Comparison of ENCODE assay signal across 17 cellular contexts in genomic region chr1:2445162-2445822, GRCh38. TPM values are rescaled to one million over a fixed set of nuclear protein-coding genes. Genes with fewer than 3 reads are reported as not detected.
A peak's percentile ranks its signal among the peaks of the same experiment; 100 is the strongest.
DNase-seq lines count a peak whose midpoint lies in the region; ATAC-seq and TF ChIP-seq lines count a peak whose summit lies in the region.
"Had no signal": no experiment of that assay in that cellular context is flagged by ENCODE, and none has a peak within 500 bp of the region (broad histone marks: within the 10 kb centered on the region; RNA-seq: fewer than 3 reads in every experiment).

No MANE protein-coding gene starts in this region.

- TF ChIP-seq CTCF in Panc1 (IDR thresholded peaks at IDR 0.05) (no peak), dorsolateral prefrontal cortex (IDR thresholded peaks at IDR 0.05 in 54 of 56, conservative IDR thresholded peaks at IDR 0.05 in 2 of 56; ENCODE audit: low read depth in 1 of 56, partially characterized antibody in 56 of 56) (no peak)

- intact Hi-C loops in Panc1 (cut with micrococcal nuclease; ENCODE audit: unreplicated experiment): no loop called here
- intact Hi-C loops in dorsolateral prefrontal cortex (cut with DNase I): loop anchor here in 1 of 2 donors (5.0 kb wide), 2 partner anchors 82 to 102 kb away; partner anchors contain the start of gene PANK4

- CTCF ChIA-PET in Panc1 (lab: Charles Lee): no interaction called here

- DNase-seq in Panc1 (ENCODE audit: low read depth, low spot score): no peak
- no peak for DNase-seq in dorsolateral prefrontal cortex
- peak; percentile 49 for DNase-seq in retina
- DNase-seq in cerebellar cortex (ENCODE audit: low spot score): no peak
- no peak for DNase-seq in SIG-M5 treated with dmso at 0.1 percent for 504 hours (lab: John Stamatoyannopoulos, UW; ENCODE audit: unreplicated experiment)
- DNase-seq: COR-L47, EL, HFFc6, NCI-H1105 treated with DMSO at 0.1 percent for 48 hours, NCI-H187, NCI-H2171, NCI-H446, SHP77 had no signal

- POLR2A ChIA-PET in Panc1 (lab: Charles Lee): no interaction called here

- H3K4me3 ChIP-seq in BLaER1: no peak overlapping the region
- peak overlapping the region; percentile 46 to 73; a peak in 3 of 4 replicates for H3K4me3 ChIP-seq in Panc1 (ENCODE audit: low read depth in 2 of 2, low read length in 2 of 2)
- peak overlapping the region in 27 of 59 donors; percentile 23 to 74 (median 65) for H3K4me3 ChIP-seq in dorsolateral prefrontal cortex

- BruUV-seq in Panc1 (replicated peaks; lab: Mats Ljungman, UMichigan): no TSS peak

- H3K27ac ChIP-seq in BLaER1: no peak overlapping the region
- peak overlapping the region; percentile 96 for H3K27ac ChIP-seq in Panc1 (ENCODE audit: low read length)
- peak overlapping the region; percentile 81 to 99 (median 96) for H3K27ac ChIP-seq in dorsolateral prefrontal cortex

- H3K4me1 ChIP-seq in BLaER1 (peaks cover 100% of the 10 kb centered on the region), Panc1 (ENCODE audit: control insufficient read depth, insufficient read depth, low read length) (peaks cover 75% of the 10 kb centered on the region)

- in situ Hi-C loops in Panc1 (cut with HindIII; ENCODE audit: low pct_unique_long_range_greater_than_20kb, low sequenced_read_pairs): no loop called here

- H4K20me1 ChIP-seq in BLaER1: peaks cover 25% of the 10 kb centered on the region

- H3K36me3 ChIP-seq in BLaER1: 0 out of 2 replicates have a peak, but pooled peaks cover 4% of the 10 kb centered on the region
- H3K36me3 ChIP-seq in Panc1 (ENCODE audit: control insufficient read depth, insufficient read depth, low read length): no peaks in the 10 kb centered on the region

- no peak overlapping the region for H3K9ac ChIP-seq in BLaER1

- H3K27me3 ChIP-seq in BLaER1 (peaks cover 46% of the 10 kb centered on the region), Panc1 (ENCODE audit: control insufficient read depth, insufficient read depth, low read length) (no peaks in the 10 kb centered on the region), dorsolateral prefrontal cortex (peaks cover 0 to 15% (median 0%) of the 10 kb centered on the region in 45 donors)

- ATAC-seq in Panc1 (no peak), HG03460 (IDR thresholded peaks at IDR 0.05; ENCODE audit: unreplicated experiment) (no peak)

- H3K9me3 ChIP-seq in BLaER1 (peaks cover 5% of the 10 kb centered on the region), Panc1 (ENCODE audit: control insufficient read depth, insufficient read depth, low read depth, low read length) (no peaks in the 10 kb centered on the region)

- peak overlapping the region; percentile 94 for H3K4me2 ChIP-seq in BLaER1

RNA-seq across cellular contexts. Expression of gene PLCH2, which starts 30.8 kb away (rescaled TPM):
- total RNA-seq in Panc1 (2021; ENCODE audit: unreplicated experiment) (41.2 TPM), dorsolateral prefrontal cortex (10 to 100 TPM; 15.5 to 43.3 (median 25.0) TPM)
- 69.7 TPM for polyA plus RNA-seq in Panc1 (2012; ENCODE audit: insufficient read length)
- total RNA-seq: A673, LHCN-M2 had no signal

RNA-seq across cellular contexts. Expression of gene PEX10, which starts 32.9 kb away (rescaled TPM):
- total RNA-seq in Panc1 (2021; ENCODE audit: unreplicated experiment): 49.8 TPM
- polyA plus RNA-seq in Panc1 (2012; ENCODE audit: insufficient read length): 69.0 TPM
- total RNA-seq in dorsolateral prefrontal cortex: 10 to 100 TPM; 15.4 to 34.4 (median 24.5) TPM

RNA-seq across cellular contexts. Expression of gene RER1, which starts 53.7 kb away (rescaled TPM):
- 235 TPM for total RNA-seq in Panc1 (2021; ENCODE audit: unreplicated experiment)
- 207 TPM for polyA plus RNA-seq in Panc1 (2012; ENCODE audit: insufficient read length)
- total RNA-seq in dorsolateral prefrontal cortex: 100 to 1,000 TPM in 3 of 120 experiments, 10 to 100 TPM in 117; 62.7 to 113 (median 81.7) TPM

RNA-seq across cellular contexts. Expression of gene MORN1, which starts 53.9 kb away (rescaled TPM):
- 21.3 TPM for total RNA-seq in Panc1 (2021; ENCODE audit: unreplicated experiment)
- polyA plus RNA-seq in Panc1 (2012; ENCODE audit: insufficient read length): 13.2 TPM
- total RNA-seq in dorsolateral prefrontal cortex: 10 to 100 TPM; 14.0 to 39.6 (median 25.8) TPM
